ENCODE assay signal across 7 cellular contexts in the genomic region with DNA sequence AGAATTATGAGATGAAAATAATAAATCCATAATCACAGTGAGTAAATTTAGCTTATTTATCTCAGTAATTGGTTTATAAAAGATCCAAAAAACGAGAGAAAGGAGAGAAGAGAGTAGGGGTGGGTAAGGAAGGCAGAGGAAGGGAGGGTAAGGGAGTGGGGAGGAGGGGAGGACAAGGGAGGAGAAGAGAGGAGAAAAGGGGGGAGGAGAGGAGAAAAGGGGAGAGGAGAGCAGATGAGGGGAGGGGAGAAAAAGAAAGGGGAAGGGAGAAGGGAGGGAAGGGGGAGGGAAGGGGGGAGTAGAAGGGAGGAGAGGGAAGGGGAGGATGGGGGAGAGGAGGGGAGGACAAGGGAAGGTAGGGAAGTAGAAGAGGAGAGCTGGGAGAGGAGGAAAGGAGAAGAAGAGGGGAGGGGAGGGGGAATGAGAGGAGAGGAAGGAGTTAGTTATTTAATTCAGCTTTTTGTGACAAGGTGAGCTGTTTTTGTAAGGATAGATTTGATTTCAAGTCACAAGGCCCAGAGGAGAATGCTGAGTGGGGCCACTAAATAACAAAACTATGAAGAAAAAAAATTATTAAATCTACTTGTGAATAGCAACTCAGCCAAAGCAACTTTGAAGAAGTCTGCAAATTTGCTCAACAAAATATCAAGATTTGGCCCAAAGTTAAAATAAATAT.
"Had no signal": no experiment of that assay in that cellular context is flagged by ENCODE, and none has a peak within 500 bp of the region (broad histone marks: within the 10 kb centered on the region; RNA-seq: fewer than 3 reads in every experiment).

No MANE protein-coding gene starts in this region.

- H3K4me1 Mint-ChIP-seq: IgD-negative memory B cell had no signal

- H3K4me3 Mint-ChIP-seq: IgD-negative memory B cell had no signal

- DNase-seq: IMR-90, KBM-7, KG1 had no signal

- H3K27ac Mint-ChIP-seq: IgD-negative memory B cell had no signal

- H3K27me3 Mint-ChIP-seq: IgD-negative memory B cell had no signal

- H3K36me3 Mint-ChIP-seq: IgD-negative memory B cell had no signal

- H3K4me2 ChIP-seq: KMS-11 had no signal

- FAIRE-seq: HTR-8/SVneo had no signal

- H3K9ac ChIP-seq: KMS-11 had no signal

- H3K27ac ChIP-seq: HL-60, KMS-11 had no signal
